In the genomic region with DNA sequence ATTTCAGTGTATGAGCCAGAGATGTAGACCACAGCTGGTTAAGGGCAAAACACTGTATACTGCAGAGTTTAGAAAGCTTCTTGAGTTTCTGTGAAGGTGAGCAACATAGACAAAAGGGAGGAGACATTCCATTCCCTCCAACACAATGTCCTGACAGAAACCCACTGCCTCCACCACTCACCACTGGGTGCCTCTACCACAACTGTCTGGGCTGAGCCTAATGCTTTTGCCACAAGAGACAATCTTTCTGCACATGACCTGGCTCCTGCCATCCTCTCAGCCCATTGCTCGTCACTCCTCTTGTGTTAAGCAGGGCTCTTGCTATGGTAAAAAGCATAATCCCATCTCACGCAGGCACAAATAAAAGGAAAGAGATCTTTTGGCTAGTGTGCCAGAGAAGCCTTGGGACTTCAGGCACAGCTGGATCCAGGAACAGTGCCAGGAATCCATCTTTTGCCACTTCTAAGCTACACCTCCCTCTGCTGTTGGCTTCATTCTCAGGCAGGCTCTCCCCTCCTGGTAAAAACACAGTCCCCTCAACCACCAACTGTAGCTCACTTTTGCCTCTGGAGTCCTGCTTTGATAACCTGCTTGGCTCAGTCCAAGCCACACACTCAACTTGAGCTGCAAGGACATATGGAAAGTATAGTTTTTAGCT, we compare ENCODE assay signal across 12 cellular contexts.
DNase-seq lines count a peak whose midpoint lies in the region; ATAC-seq and TF ChIP-seq lines count a peak whose summit lies in the region.
"Had no signal": no experiment of that assay in that cellular context is flagged by ENCODE, and none has a peak within 500 bp of the region (broad histone marks: within the 10 kb centered on the region; RNA-seq: fewer than 3 reads in every experiment).

No MANE protein-coding gene starts in this region.

- no peaks in the 10 kb centered on the region for H3K4me1 ChIP-seq in upper lobe of right lung

- no peak overlapping the region for H3K27ac ChIP-seq in upper lobe of right lung
- H3K27ac ChIP-seq: gastroesophageal sphincter had no signal

- peak; percentile 1 for DNase-seq in left cardiac atrium
- no peak for DNase-seq in Right ventricle myocardium superior
- peak; percentile 83 for DNase-seq in NCI-H345 (lab: John Stamatoyannopoulos, UW)
- DNase-seq in fibroblast of the aortic adventitia (ENCODE audit: low read depth) = peak; percentile 4
- DNase-seq in upper lobe of right lung = no peak
- DNase-seq in effector CD4-positive, alpha-beta T cell = no peak
- DNase-seq: GOT3, KG1 had no signal

- ATAC-seq in left cardiac atrium (no peak), Right ventricle myocardium superior (ENCODE audit: poor library complexity) (no peak), upper lobe of right lung (peak; percentile 58), HG02852 (IDR thresholded peaks at IDR 0.05; ENCODE audit: unreplicated experiment) (no peak), GM19035 (IDR thresholded peaks at IDR 0.05; ENCODE audit: unreplicated experiment) (no peak)
- ATAC-seq: gastroesophageal sphincter, SK-N-SH treated with all-trans-retinoic acid at 6 μM for 48 hours had no signal

- TF ChIP-seq CTCF in fibroblast of the aortic adventitia (IDR thresholded peaks at IDR 0.05; ENCODE audit: insufficient read depth, low read length) = no peak
- no peak for TF ChIP-seq CTCF in upper lobe of right lung (IDR thresholded peaks at IDR 0.05)

- H3K27me3 ChIP-seq in upper lobe of right lung = peaks cover 36% of the 10 kb centered on the region

- H3K36me3 ChIP-seq in upper lobe of right lung = no peaks in the 10 kb centered on the region
- H3K36me3 ChIP-seq: gastroesophageal sphincter had no signal

- intact Hi-C loops in left cardiac atrium (cut with DNase I) = no loop called here
- intact Hi-C loops in Right ventricle myocardium superior (cut with DNase I) = no loop called here
- intact Hi-C loops in upper lobe of right lung (cut with DNase I) = no loop called here

- H3K4me3 ChIP-seq in fibroblast of the aortic adventitia (ENCODE audit: low read depth, low read length) (no peak overlapping the region), upper lobe of right lung (no peak overlapping the region)
- H3K4me3 ChIP-seq: gastroesophageal sphincter had no signal

- no peaks in the 10 kb centered on the region for H3K9me3 ChIP-seq in upper lobe of right lung
- H3K9me3 ChIP-seq: gastroesophageal sphincter had no signal

Comparison
In these comparisons a context has a peak if more than half of its experiments do, and no peak if none do; other contexts are left out.
1. DNase-seq: peak in left cardiac atrium (single experiment), NCI-H345 (single experiment) and fibroblast of the aortic adventitia (single experiment); none in Right ventricle myocardium superior (single experiment), upper lobe of right lung (single experiment) and effector CD4-positive, alpha-beta T cell (single experiment).